1 cellular context compared by ENCODE assay signal in the genomic region with DNA sequence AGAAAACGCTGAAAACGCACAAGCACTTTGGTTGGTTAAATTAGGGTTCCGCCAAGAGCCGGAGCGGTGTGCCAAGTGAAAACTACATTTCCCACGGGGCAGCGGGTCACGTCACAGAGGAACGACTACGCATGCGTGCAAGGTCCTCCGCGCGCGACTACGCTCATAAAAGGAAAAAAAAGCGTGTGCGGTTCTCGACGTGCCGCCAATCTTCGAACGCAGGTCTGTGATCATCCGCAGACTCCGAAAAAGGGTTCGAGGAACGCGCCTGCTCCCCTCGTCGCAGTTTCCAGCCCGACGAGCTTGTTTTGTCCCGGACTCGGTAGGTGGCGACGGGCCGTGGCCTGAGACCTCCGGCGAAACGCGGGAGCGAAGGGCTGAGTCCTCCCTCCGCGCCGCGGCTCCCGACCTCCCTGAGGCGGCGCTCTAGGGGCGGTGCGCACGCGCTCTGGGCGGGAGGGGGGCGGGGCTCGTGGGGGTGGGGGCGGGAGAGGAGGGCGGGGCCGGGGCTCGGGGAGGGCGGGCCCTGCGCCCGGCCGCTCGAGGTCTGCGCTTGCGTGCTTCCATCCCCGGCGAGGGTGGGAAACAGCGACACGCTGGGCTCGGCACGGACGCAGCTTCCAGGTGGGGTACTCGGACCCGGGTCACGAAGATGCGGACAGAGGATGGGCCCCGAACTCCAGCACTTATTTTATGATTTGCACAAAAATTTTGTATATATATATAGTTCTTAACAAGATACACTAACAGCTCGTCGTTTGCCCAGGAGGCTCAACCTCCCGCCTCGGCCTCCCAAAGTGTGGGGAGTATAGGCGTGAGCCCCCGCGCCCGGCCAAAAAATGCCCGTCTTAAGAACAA.
A peak's percentile ranks its signal among the peaks of the same experiment; 100 is the strongest.
TF ChIP-seq lines count a peak whose summit lies in the region.

TSS of gene SGF29 (plus strand) at position 145 of the 858 bp plus-strand sequence. CDS start 27,150 bp downstream, outside the sequence.

TF ChIP-seq in HepG2, 621 proteins besides CTCF, POLR2A, EP300 and RAD21 (continued from another document and continues in another):
- TF ChIP-seq, protein P1, sequence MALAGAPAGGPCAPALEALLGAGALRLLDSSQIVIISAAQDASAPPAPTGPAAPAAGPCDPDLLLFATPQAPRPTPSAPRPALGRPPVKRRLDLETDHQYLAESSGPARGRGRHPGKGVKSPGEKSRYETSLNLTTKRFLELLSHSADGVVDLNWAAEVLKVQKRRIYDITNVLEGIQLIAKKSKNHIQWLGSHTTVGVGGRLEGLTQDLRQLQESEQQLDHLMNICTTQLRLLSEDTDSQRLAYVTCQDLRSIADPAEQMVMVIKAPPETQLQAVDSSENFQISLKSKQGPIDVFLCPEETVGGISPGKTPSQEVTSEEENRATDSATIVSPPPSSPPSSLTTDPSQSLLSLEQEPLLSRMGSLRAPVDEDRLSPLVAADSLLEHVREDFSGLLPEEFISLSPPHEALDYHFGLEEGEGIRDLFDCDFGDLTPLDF (CRISPR knock-in tag; IDR thresholded peaks at IDR 0.05): peak; percentile 86
- TF ChIP-seq ZNF275 (CRISPR knock-in tag; IDR thresholded peaks at IDR 0.05; ENCODE audit: borderline replicate concordance) (peak; percentile 72; the same call in 1 of the 2 replicates), ATRX (CRISPR knock-in tag; IDR thresholded peaks at IDR 0.05; ENCODE audit: borderline replicate concordance) (no peak), ZC3H13 (CRISPR knock-in tag; IDR thresholded peaks at IDR 0.05) (peak; percentile 95), SMAD1 (CRISPR knock-in tag; IDR thresholded peaks at IDR 0.05; ENCODE audit: borderline replicate concordance, low read depth) (peak; percentile 54; the same call in 1 of the 2 replicates), ZZZ3 (CRISPR knock-in tag; IDR thresholded peaks at IDR 0.05; ENCODE audit: borderline replicate concordance) (peak; percentile 88), ZNF891 (CRISPR knock-in tag; IDR thresholded peaks at IDR 0.05) (peak; percentile 90), BRD4 (CRISPR knock-in tag; IDR thresholded peaks at IDR 0.05) (0 out of 2 replicates have a peak, but pooled peaks have one; percentile 86), MBD4 (IDR thresholded peaks at IDR 0.05; ENCODE audit: borderline replicate concordance, low read length) (no peak), PITX1 (CRISPR knock-in tag; IDR thresholded peaks at IDR 0.05) (peak; percentile 89), ZNF652 (CRISPR knock-in tag; IDR thresholded peaks at IDR 0.05; ENCODE audit: borderline replicate concordance, low read depth) (no peak; the same call in 1 of the 2 replicates), ZNF747 (CRISPR knock-in tag; IDR thresholded peaks at IDR 0.05; ENCODE audit: borderline replicate concordance) (peak; percentile 98), KAT8 (CRISPR knock-in tag; IDR thresholded peaks at IDR 0.05) (peak; percentile 89), ZFP90 (CRISPR knock-in tag; IDR thresholded peaks at IDR 0.05; ENCODE audit: borderline replicate concordance) (peak; percentile 91; the same call in 1 of the 2 replicates), ZNF496 (CRISPR knock-in tag; IDR thresholded peaks at IDR 0.05; ENCODE audit: insufficient replicate concordance) (no peak), HIVEP1 (CRISPR knock-in tag; IDR thresholded peaks at IDR 0.05) (peak; percentile 68; the same call in 1 of the 2 replicates), ZNF749 (CRISPR knock-in tag; IDR thresholded peaks at IDR 0.05; ENCODE audit: borderline replicate concordance) (peak; percentile 95), ZBTB42 (CRISPR knock-in tag; IDR thresholded peaks at IDR 0.05) (0 out of 2 replicates have a peak, but pooled peaks have one; percentile 81), ZBTB1 (CRISPR knock-in tag; IDR thresholded peaks at IDR 0.05; ENCODE audit: borderline replicate concordance) (peak; percentile 81; the same call in 1 of the 2 replicates), ELF4 (CRISPR knock-in tag; IDR thresholded peaks at IDR 0.05; ENCODE audit: borderline replicate concordance) (no peak), ZNF564 (CRISPR knock-in tag; IDR thresholded peaks at IDR 0.05) (peak; percentile 74; the same call in 1 of the 2 replicates)
- TF ChIP-seq, protein P2, sequence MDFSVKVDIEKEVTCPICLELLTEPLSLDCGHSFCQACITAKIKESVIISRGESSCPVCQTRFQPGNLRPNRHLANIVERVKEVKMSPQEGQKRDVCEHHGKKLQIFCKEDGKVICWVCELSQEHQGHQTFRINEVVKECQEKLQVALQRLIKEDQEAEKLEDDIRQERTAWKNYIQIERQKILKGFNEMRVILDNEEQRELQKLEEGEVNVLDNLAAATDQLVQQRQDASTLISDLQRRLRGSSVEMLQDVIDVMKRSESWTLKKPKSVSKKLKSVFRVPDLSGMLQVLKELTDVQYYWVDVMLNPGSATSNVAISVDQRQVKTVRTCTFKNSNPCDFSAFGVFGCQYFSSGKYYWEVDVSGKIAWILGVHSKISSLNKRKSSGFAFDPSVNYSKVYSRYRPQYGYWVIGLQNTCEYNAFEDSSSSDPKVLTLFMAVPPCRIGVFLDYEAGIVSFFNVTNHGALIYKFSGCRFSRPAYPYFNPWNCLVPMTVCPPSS (IDR thresholded peaks at IDR 0.05): no peak
- TF ChIP-seq, protein P3, sequence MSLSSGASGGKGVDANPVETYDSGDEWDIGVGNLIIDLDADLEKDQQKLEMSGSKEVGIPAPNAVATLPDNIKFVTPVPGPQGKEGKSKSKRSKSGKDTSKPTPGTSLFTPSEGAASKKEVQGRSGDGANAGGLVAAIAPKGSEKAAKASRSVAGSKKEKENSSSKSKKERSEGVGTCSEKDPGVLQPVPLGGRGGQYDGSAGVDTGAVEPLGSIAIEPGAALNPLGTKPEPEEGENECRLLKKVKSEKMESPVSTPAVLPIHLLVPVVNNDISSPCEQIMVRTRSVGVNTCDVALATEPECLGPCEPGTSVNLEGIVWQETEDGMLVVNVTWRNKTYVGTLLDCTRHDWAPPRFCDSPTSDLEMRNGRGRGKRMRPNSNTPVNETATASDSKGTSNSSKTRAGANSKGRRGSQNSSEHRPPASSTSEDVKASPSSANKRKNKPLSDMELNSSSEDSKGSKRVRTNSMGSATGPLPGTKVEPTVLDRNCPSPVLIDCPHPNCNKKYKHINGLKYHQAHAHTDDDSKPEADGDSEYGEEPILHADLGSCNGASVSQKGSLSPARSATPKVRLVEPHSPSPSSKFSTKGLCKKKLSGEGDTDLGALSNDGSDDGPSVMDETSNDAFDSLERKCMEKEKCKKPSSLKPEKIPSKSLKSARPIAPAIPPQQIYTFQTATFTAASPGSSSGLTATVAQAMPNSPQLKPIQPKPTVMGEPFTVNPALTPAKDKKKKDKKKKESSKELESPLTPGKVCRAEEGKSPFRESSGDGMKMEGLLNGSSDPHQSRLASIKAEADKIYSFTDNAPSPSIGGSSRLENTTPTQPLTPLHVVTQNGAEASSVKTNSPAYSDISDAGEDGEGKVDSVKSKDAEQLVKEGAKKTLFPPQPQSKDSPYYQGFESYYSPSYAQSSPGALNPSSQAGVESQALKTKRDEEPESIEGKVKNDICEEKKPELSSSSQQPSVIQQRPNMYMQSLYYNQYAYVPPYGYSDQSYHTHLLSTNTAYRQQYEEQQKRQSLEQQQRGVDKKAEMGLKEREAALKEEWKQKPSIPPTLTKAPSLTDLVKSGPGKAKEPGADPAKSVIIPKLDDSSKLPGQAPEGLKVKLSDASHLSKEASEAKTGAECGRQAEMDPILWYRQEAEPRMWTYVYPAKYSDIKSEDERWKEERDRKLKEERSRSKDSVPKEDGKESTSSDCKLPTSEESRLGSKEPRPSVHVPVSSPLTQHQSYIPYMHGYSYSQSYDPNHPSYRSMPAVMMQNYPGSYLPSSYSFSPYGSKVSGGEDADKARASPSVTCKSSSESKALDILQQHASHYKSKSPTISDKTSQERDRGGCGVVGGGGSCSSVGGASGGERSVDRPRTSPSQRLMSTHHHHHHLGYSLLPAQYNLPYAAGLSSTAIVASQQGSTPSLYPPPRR (CRISPR knock-in tag; IDR thresholded peaks at IDR 0.05; ENCODE audit: borderline replicate concordance): peak; percentile 78
- TF ChIP-seq, protein P4, sequence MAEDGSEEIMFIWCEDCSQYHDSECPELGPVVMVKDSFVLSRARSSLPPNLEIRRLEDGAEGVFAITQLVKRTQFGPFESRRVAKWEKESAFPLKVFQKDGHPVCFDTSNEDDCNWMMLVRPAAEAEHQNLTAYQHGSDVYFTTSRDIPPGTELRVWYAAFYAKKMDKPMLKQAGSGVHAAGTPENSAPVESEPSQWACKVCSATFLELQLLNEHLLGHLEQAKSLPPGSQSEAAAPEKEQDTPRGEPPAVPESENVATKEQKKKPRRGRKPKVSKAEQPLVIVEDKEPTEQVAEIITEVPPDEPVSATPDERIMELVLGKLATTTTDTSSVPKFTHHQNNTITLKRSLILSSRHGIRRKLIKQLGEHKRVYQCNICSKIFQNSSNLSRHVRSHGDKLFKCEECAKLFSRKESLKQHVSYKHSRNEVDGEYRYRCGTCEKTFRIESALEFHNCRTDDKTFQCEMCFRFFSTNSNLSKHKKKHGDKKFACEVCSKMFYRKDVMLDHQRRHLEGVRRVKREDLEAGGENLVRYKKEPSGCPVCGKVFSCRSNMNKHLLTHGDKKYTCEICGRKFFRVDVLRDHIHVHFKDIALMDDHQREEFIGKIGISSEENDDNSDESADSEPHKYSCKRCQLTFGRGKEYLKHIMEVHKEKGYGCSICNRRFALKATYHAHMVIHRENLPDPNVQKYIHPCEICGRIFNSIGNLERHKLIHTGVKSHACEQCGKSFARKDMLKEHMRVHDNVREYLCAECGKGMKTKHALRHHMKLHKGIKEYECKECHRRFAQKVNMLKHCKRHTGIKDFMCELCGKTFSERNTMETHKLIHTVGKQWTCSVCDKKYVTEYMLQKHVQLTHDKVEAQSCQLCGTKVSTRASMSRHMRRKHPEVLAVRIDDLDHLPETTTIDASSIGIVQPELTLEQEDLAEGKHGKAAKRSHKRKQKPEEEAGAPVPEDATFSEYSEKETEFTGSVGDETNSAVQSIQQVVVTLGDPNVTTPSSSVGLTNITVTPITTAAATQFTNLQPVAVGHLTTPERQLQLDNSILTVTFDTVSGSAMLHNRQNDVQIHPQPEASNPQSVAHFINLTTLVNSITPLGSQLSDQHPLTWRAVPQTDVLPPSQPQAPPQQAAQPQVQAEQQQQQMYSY (CRISPR knock-in tag; IDR thresholded peaks at IDR 0.05): no peak
- TF ChIP-seq, protein P5, sequence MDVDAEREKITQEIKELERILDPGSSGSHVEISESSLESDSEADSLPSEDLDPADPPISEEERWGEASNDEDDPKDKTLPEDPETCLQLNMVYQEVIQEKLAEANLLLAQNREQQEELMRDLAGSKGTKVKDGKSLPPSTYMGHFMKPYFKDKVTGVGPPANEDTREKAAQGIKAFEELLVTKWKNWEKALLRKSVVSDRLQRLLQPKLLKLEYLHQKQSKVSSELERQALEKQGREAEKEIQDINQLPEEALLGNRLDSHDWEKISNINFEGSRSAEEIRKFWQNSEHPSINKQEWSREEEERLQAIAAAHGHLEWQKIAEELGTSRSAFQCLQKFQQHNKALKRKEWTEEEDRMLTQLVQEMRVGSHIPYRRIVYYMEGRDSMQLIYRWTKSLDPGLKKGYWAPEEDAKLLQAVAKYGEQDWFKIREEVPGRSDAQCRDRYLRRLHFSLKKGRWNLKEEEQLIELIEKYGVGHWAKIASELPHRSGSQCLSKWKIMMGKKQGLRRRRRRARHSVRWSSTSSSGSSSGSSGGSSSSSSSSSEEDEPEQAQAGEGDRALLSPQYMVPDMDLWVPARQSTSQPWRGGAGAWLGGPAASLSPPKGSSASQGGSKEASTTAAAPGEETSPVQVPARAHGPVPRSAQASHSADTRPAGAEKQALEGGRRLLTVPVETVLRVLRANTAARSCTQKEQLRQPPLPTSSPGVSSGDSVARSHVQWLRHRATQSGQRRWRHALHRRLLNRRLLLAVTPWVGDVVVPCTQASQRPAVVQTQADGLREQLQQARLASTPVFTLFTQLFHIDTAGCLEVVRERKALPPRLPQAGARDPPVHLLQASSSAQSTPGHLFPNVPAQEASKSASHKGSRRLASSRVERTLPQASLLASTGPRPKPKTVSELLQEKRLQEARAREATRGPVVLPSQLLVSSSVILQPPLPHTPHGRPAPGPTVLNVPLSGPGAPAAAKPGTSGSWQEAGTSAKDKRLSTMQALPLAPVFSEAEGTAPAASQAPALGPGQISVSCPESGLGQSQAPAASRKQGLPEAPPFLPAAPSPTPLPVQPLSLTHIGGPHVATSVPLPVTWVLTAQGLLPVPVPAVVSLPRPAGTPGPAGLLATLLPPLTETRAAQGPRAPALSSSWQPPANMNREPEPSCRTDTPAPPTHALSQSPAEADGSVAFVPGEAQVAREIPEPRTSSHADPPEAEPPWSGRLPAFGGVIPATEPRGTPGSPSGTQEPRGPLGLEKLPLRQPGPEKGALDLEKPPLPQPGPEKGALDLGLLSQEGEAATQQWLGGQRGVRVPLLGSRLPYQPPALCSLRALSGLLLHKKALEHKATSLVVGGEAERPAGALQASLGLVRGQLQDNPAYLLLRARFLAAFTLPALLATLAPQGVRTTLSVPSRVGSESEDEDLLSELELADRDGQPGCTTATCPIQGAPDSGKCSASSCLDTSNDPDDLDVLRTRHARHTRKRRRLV (CRISPR knock-in tag; IDR thresholded peaks at IDR 0.05): peak; percentile 82; the same call in 1 of the 2 replicates
